33 cellular contexts compared by ENCODE assay signal in genomic region chrX:109749207-109749606, GRCh38. TPM values are rescaled to one million over a fixed set of nuclear protein-coding genes. Genes with fewer than 3 reads are reported as not detected.
DNase-seq lines count a peak whose midpoint lies in the region; FAIRE-seq and TF ChIP-seq lines count a peak whose summit lies in the region.
"Had no signal": no experiment of that assay in that cellular context is flagged by ENCODE, and none has a peak within 500 bp of the region (broad histone marks: within the 10 kb centered on the region; RNA-seq: fewer than 3 reads in every experiment).

No MANE protein-coding gene starts in this region.

- TF ChIP-seq POLR2A in spleen (IDR thresholded peaks at IDR 0.05), result no peak
- TF ChIP-seq POLR2A in H54 (IDR thresholded peaks at IDR 0.05; ENCODE audit: low read depth, low read length), result no peak

- no peak overlapping the region for H2BK12ac ChIP-seq in neuronal stem cell (ENCODE audit: low read length)
- H2BK12ac ChIP-seq in trophoblast cell (ENCODE audit: low read length), result no peak overlapping the region

- H3K36me3 ChIP-seq in neuronal stem cell (replicated peaks in 1 of 2; ENCODE audit: control insufficient read depth in 2 of 2, insufficient read depth in 2 of 2, low read length in 2 of 2) (no peaks in the 10 kb centered on the region), trophoblast cell (ENCODE audit: control insufficient read depth in 1 of 2, insufficient read depth in 2 of 2, low read length in 2 of 2) (no peaks in the 10 kb centered on the region), spleen (no peaks in the 10 kb centered on the region)
- H3K36me3 ChIP-seq: BE2C; BLaER1; BLaER1 treated with 17β-estradiol and CSF1 and Interleukin-3, amounts not matched to agents 10 nM and 100 nM had no signal

- H4K91ac ChIP-seq in neuronal stem cell (ENCODE audit: low read depth, low read length, poor library complexity) (no peak overlapping the region), trophoblast cell (ENCODE audit: low read depth, low read length) (no peak overlapping the region)

- H3K27me3 ChIP-seq in neuronal stem cell (ENCODE audit: control insufficient read depth in 3 of 3, insufficient read depth in 3 of 3, low read depth in 1 of 3, low read length in 3 of 3), result no peaks in the 10 kb centered on the region
- H3K27me3 ChIP-seq in trophoblast cell (ENCODE audit: insufficient read depth, low read length), result no peaks in the 10 kb centered on the region
- no peaks in the 10 kb centered on the region for H3K27me3 ChIP-seq in spleen (replicated peaks in 1 of 7)
- H3K27me3 ChIP-seq: BE2C had no signal

- H4K8ac ChIP-seq in neuronal stem cell (ENCODE audit: low read depth, low read length), result no peak overlapping the region
- no peak overlapping the region for H4K8ac ChIP-seq in trophoblast cell (ENCODE audit: low read depth, low read length)

- FAIRE-seq in H54 (lab: Jason Lieb, UNC), result no peak
- FAIRE-seq: A204.1, A549, D721Med had no signal

- H3K18ac ChIP-seq in neuronal stem cell (ENCODE audit: low read length), result no peak overlapping the region
- no peak overlapping the region for H3K18ac ChIP-seq in trophoblast cell (ENCODE audit: low read length)

- H2BK5ac ChIP-seq in neuronal stem cell (ENCODE audit: low read length) (no peak overlapping the region), trophoblast cell (ENCODE audit: low read depth, low read length, poor library complexity) (no peak overlapping the region)

- no peaks in the 10 kb centered on the region for H3K9me3 ChIP-seq in neuronal stem cell (replicated peaks in 1 of 2; ENCODE audit: control insufficient read depth in 2 of 2, insufficient read depth in 1 of 2, low read depth in 1 of 2, low read length in 2 of 2)
- H3K9me3 ChIP-seq in trophoblast cell (ENCODE audit: insufficient read depth, low read depth, low read length), result no peaks in the 10 kb centered on the region
- H3K9me3 ChIP-seq in spleen, result no peaks in the 10 kb centered on the region
- H3K9me3 ChIP-seq: A549, BE2C, Caco-2 had no signal

- H3K4me1 ChIP-seq in neuronal stem cell (ENCODE audit: control insufficient read depth in 2 of 2, insufficient read depth in 1 of 2, low read depth in 1 of 2, low read length in 2 of 2) (no peaks in the 10 kb centered on the region), trophoblast cell (ENCODE audit: control insufficient read depth in 1 of 2, insufficient read depth in 2 of 2, low read length in 2 of 2) (no peaks in the 10 kb centered on the region), spleen (no peaks in the 10 kb centered on the region)
- H3K4me1 ChIP-seq: A549, BE2C, BLaER1, Caco-2 had no signal

- H3K4ac ChIP-seq in neuronal stem cell (ENCODE audit: low read length), result no peak overlapping the region
- no peak overlapping the region for H3K4ac ChIP-seq in trophoblast cell (ENCODE audit: low read depth, low read length)

- no peak overlapping the region for H2BK15ac ChIP-seq in neuronal stem cell (ENCODE audit: low read length)

- H3K23ac ChIP-seq in neuronal stem cell (ENCODE audit: low read depth, low read length, poor library complexity), result no peak overlapping the region
- H3K23ac ChIP-seq in trophoblast cell (ENCODE audit: low read length), result no peak overlapping the region

- H2AFZ ChIP-seq in neuronal stem cell (ENCODE audit: low read length) (no peak overlapping the region), trophoblast cell (ENCODE audit: insufficient read depth, low read length, poor library complexity) (no peak overlapping the region)

- H3K27ac ChIP-seq in neuronal stem cell (replicated peaks; ENCODE audit: low read length) (no peak overlapping the region), trophoblast cell (ENCODE audit: low read depth, low read length) (no peak overlapping the region), spleen (no peak overlapping the region)
- H3K27ac ChIP-seq: 22Rv1; A549; BLaER1; BLaER1 treated with 17β-estradiol and CSF1 and Interleukin-3, amounts not matched to agents 10 nM and 100 nM; C4-2B had no signal

- H2AK5ac ChIP-seq in neuronal stem cell (ENCODE audit: low read depth, low read length) (no peak overlapping the region), trophoblast cell (ENCODE audit: low read length) (no peak overlapping the region)

- peak overlapping the region; percentile 11 for H3K4me2 ChIP-seq in neuronal stem cell (ENCODE audit: insufficient read depth, low read length, poor library complexity, severe bottlenecking)
- H3K4me2 ChIP-seq in trophoblast cell (ENCODE audit: low read length), result no peak overlapping the region
- H3K4me2 ChIP-seq: A549; BLaER1; BLaER1 treated with 17β-estradiol and CSF1 and Interleukin-3, amounts not matched to agents 10 nM and 100 nM had no signal

- peak overlapping the region; percentile 18 for H4K12ac ChIP-seq in trophoblast cell (ENCODE audit: low read depth, low read length)

- TF ChIP-seq CTCF in spleen (IDR thresholded peaks at IDR 0.05 in 8 of 11, conservative IDR thresholded peaks at IDR 0.05 in 3 of 11), result no peak

- no peak for DNase-seq in neuronal stem cell (ENCODE audit: low spot score)
- DNase-seq in trophoblast cell, result no peak
- peak; percentile 75 for DNase-seq in spleen
- no peak for DNase-seq in cardiac septum (ENCODE audit: low spot score)
- no peak for DNase-seq in activated CD4-positive, alpha-beta T cell treated with anti-CD3 and anti-CD28 coated beads, Interleukin-2, amount 50 U/mL, for 4 hours
- no peak for DNase-seq in H54 (ENCODE audit: insufficient read length, low spot score)
- DNase-seq: 8988T; ACHN; AML-193; BE2C; C1 segment of cervical spinal cord; Caco-2; Calu3; CD4-positive, alpha-beta memory T cell; CD4-positive, alpha-beta T cell; CD4-positive, CD25-positive, alpha-beta regulatory T cell; CD8-positive, alpha-beta memory T cell; CD8-positive, alpha-beta T cell; COR-L47; DMS 273 treated with DMSO at 0.1 percent for 48 hours; DMS153; DMS53; DMS79; DMS79 treated with DMSO at 0.1 percent for 48 hours; DND-41; EL had no signal

- H3K14ac ChIP-seq in neuronal stem cell (ENCODE audit: low read length) (no peak overlapping the region), trophoblast cell (ENCODE audit: low read length) (no peak overlapping the region)

- no peaks in the 10 kb centered on the region for H3K79me1 ChIP-seq in neuronal stem cell (ENCODE audit: low read depth, low read length)
- no peaks in the 10 kb centered on the region for H3K79me1 ChIP-seq in trophoblast cell (ENCODE audit: low read length)

- H3K9ac ChIP-seq in neuronal stem cell (ENCODE audit: low read depth, low read length, poor library complexity) (no peak overlapping the region), trophoblast cell (ENCODE audit: low read length) (no peak overlapping the region)
- H3K9ac ChIP-seq: BLaER1; BLaER1 treated with 17β-estradiol and CSF1 and Interleukin-3, amounts not matched to agents 10 nM and 100 nM had no signal

- no peak overlapping the region for H3K4me3 ChIP-seq in neuronal stem cell (ENCODE audit: low read length in 2 of 2)
- no peak overlapping the region for H3K4me3 ChIP-seq in trophoblast cell (ENCODE audit: low read depth, low read length)
- H3K4me3 ChIP-seq in spleen, result no peak overlapping the region
- H3K4me3 ChIP-seq: A549; BLaER1; BLaER1 treated with 17β-estradiol and CSF1 and Interleukin-3, amounts not matched to agents 10 nM and 100 nM had no signal

- H2BK120ac ChIP-seq in neuronal stem cell (ENCODE audit: low read depth, low read length) (no peak overlapping the region), trophoblast cell (ENCODE audit: insufficient read depth, low read length, poor library complexity) (no peak overlapping the region)

- intact Hi-C loops in spleen (cut with DNase I; ENCODE audit: low total_unique reads), result no loop called here
- intact Hi-C loops in cardiac septum (cut with DNase I), result no loop called here

- no peaks in the 10 kb centered on the region for H3K79me2 ChIP-seq in trophoblast cell (ENCODE audit: control insufficient read depth, insufficient read depth, low read length, poor library complexity)

- no CpG with 5 or more reads among the region's 14 CpGs for WGBS in neuronal stem cell (ENCODE audit: extremely low coverage in 2 of 2, insufficient read length in 2 of 2, insufficient replicate concordance in 1 of 2), 2 donors
- WGBS in trophoblast cell (ENCODE audit: extremely low coverage, insufficient coverage, insufficient read length), result no CpG with 5 or more reads among the region's 14 CpGs
- WGBS in spleen, 5 donors, result 90 to 98% (median 95%) methylated on average over 7 to 14 of the region's 14 CpGs; no CpG with 5 or more reads in 1 of the 5 donors

RNA-seq across cellular contexts. Expression of gene ACSL4, which starts 16.1 kb away (rescaled TPM):
- polyA plus RNA-seq in neuronal stem cell (2013, experiment 1 of 2), result 47.1 TPM
- 49.3 TPM for polyA plus RNA-seq in neuronal stem cell (2013, experiment 2 of 2)
- 33.7 and 35.7 TPM in 2 replicates for polyA plus RNA-seq in trophoblast cell (2013)
- total RNA-seq in spleen, result 100 to 1,000 TPM in 1 of 7 donors, 10 to 100 TPM in 6; 47.3 to 109 (median 54.8) TPM
- polyA plus RNA-seq in spleen, result 10 to 100 TPM; 10.8 to 16.3 (median 11.6) TPM
- total RNA-seq in cardiac septum, result 49.4 TPM
